ENCODE assay signal across 1 cellular context in genomic region chr16:82033683-82034300, GRCh38.
TF ChIP-seq lines count a peak whose summit lies in the region.

No MANE protein-coding gene starts in this region.

TF ChIP-seq in endothelial cell of umbilical vein, 7 proteins besides CTCF, POLR2A, EP300 and RAD21:
- TF ChIP-seq, protein P1, sequence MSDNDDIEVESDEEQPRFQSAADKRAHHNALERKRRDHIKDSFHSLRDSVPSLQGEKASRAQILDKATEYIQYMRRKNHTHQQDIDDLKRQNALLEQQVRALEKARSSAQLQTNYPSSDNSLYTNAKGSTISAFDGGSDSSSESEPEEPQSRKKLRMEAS (IDR thresholded peaks at IDR 0.05; ENCODE audit: insufficient read depth, insufficient read length): peak; percentile 36
- no peak for TF ChIP-seq MYC (IDR thresholded peaks at IDR 0.05; ENCODE audit: low read depth, low read length)
